Comparison of ENCODE assay signal across 21 cellular contexts in the genomic region with DNA sequence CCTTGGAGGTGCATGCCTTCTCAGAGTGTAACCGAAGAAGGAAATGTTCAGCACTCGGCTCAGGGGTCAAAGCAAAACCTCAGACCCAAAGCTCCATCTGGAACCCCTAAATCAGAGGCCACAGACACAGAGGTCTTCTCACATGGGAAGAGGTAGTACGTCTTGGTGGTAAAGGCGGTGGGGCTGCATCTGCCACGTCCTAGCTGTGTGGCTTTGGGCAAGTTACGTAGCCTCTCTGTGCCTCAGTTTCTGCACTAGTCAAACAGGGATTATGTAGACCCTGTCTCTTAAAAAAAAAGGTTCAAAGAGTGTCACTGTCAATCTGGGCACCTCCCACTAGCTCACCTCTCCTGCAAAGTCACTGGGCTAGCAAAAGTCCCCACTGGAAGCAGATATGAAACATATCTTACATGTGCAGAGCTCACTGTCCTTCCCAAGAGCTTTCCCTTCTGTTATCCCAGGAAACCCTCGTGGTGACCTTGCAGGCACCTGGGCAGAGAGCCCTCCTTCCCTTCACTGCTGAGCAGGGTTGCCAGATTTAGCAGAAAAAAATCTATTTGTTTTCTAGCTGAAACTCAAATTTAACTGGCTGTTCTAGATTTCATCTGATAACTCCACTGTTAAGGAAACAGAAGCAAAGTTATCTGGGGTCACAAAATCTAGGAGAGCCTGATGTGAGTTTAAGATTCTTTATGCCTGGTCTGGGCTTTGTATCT. TPM values are rescaled to one million over a fixed set of nuclear protein-coding genes. Genes with fewer than 3 reads are reported as not detected.
"Had no signal": no experiment of that assay in that cellular context is flagged by ENCODE, and none has a peak within 500 bp of the region (broad histone marks: within the 10 kb centered on the region; RNA-seq: fewer than 3 reads in every experiment).

No MANE protein-coding gene starts in this region.

- H3K9me3 ChIP-seq: neutrophil, upper lobe of left lung had no signal

- H2AFZ ChIP-seq: hepatocyte had no signal

- H3K27ac ChIP-seq: hepatocyte, neutrophil had no signal

- DNase-seq: activated CD4-positive, alpha-beta T cell treated with anti-CD3 and anti-CD28 coated beads for 36 hours; activated CD4-positive, alpha-beta T cell treated with anti-CD3 and anti-CD28 coated beads, Interleukin-2, amount 50 U/mL, for 48 hours; activated naive CD8-positive, alpha-beta T cell treated with anti-CD3 and anti-CD28 coated beads for 36 hours; amniotic stem cell; central memory CD4-positive, alpha-beta T cell; cortex of kidney; effector CD8-positive, alpha-beta T cell; left colon; posterior cingulate gyrus; retina; stimulated activated CD4-positive, alpha-beta T cell treated with anti-CD3 and anti-CD28 coated beads, Interleukin-12 subunit alpha, Interleukin-12 subunit beta, amount 100 ng/mL, for 4 hours; stimulated activated CD4-positive, alpha-beta T cell treated with anti-CD3 and anti-CD28 coated beads, Interleukin-1b, Interleukin-23, amount 100 ng/mL, for 48 hours; stimulated activated naive CD4-positive, alpha-beta T cell treated with Interleukin-2 at 50 U/mL for 16 hours; upper lobe of left lung had no signal

- H3K36me3 ChIP-seq: neutrophil had no signal

- H3K79me2 ChIP-seq: hepatocyte had no signal

- ATAC-seq: activated CD4-positive, alpha-beta T cell treated with anti-CD3 and anti-CD28 coated beads for 36 hours; left colon; WTC11 had no signal

- FAIRE-seq: islet of Langerhans, TTC549 had no signal

- H3K27me3 ChIP-seq: hepatocyte, neutrophil, upper lobe of left lung had no signal

- H3K4me3 ChIP-seq: hepatocyte, upper lobe of left lung had no signal

- H3K4me2 ChIP-seq: hepatocyte had no signal

RNA-seq across cellular contexts. Expression of gene CFAP61, which starts 53.2 kb away (rescaled TPM):
- total RNA-seq: activated naive CD8-positive, alpha-beta T cell treated with anti-CD3 and anti-CD28 coated beads for 36 hours; lung microvascular endothelial cell; natural killer cell treated with Interleukin-12 subunit alpha and Interleukin-12 subunit beta and Interleukin-15 and Interleukin-18, amount 100 ng/mL, for 72 hours had no signal
- polyA plus RNA-seq: hepatocyte had no signal
